In the genomic region with DNA sequence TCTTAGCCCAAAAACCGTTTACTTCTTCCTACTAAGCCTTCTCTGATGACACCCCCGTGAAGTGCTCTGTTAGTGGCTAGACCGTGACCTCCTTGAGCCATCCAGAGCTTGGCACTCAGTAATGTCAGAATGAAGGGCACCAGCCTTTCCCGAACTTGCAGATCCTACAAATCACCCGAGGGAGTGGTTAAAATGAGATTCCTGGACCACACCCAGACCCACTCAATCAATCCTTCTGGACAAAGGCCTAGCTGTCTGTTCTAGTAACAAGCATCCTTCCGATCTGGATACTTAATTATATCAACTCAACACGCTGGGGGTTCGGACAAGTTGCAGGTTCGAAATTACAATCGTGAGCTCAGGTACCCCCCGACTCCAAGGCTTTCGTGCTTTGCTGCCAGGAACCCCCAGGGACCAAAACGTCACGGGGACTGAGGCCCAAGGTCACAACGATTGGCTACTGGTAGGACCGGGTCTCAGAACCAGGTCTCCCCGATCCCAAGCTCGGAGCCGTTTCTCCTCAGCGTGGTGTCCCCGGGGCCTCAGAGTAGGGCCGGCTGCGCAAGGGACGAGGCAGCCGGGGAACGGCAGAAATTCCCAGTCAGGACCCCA, we compare ENCODE assay signal across 8 cellular contexts. TPM values are rescaled to one million over a fixed set of nuclear protein-coding genes. Genes with fewer than 3 reads are reported as not detected.
DNase-seq lines count a peak whose midpoint lies in the region; ATAC-seq and TF ChIP-seq lines count a peak whose summit lies in the region.

No MANE protein-coding gene starts in this region.

- no peak for TF ChIP-seq POLR2A in gastroesophageal sphincter (IDR thresholded peaks at IDR 0.05)

- H3K27ac Mint-ChIP-seq in activated T-helper 17 cell treated with anti-CD3 and anti-CD28 coated beads, Interleukin-2, amount 50 U/mL, for 72 hours = peak overlapping the region; percentile 91
- peak overlapping the region; percentile 88 for H3K27ac Mint-ChIP-seq in osteocyte (ENCODE audit: unreplicated experiment)

- no peak for DNase-seq in activated T-cell treated with anti-CD3 and anti-CD28 coated beads, Interleukin-2, amount 50 U/mL, for 4 hours
- no peak for DNase-seq in activated T-cell treated with anti-CD3 and anti-CD28 coated beads for 4 hours
- peak; percentile 26 for DNase-seq in NCI-H1694 (lab: John Stamatoyannopoulos, UW)
- no peak for DNase-seq in osteocyte (ENCODE audit: extremely low spot score, unreplicated experiment)
- no peak for DNase-seq in GOT3 (lab: John Stamatoyannopoulos, UW)

- H3K4me1 Mint-ChIP-seq in activated T-cell treated with anti-CD3 and anti-CD28 coated beads, Interleukin-2, amount 50 U/mL, for 4 hours (ENCODE audit: low read depth) = peaks cover 33% of the 10 kb centered on the region
- H3K4me1 Mint-ChIP-seq in activated T-helper 17 cell treated with anti-CD3 and anti-CD28 coated beads, Interleukin-2, amount 50 U/mL, for 72 hours = peaks cover 6% of the 10 kb centered on the region
- H3K4me1 Mint-ChIP-seq in osteocyte (ENCODE audit: unreplicated experiment) = peaks cover 21% of the 10 kb centered on the region

- H3K27me3 Mint-ChIP-seq in activated T-cell treated with anti-CD3 and anti-CD28 coated beads, Interleukin-2, amount 50 U/mL, for 4 hours (ENCODE audit: low read depth) = no peaks in the 10 kb centered on the region
- H3K27me3 Mint-ChIP-seq in activated T-helper 17 cell treated with anti-CD3 and anti-CD28 coated beads, Interleukin-2, amount 50 U/mL, for 72 hours = no peaks in the 10 kb centered on the region
- no peaks in the 10 kb centered on the region for H3K27me3 Mint-ChIP-seq in osteocyte (ENCODE audit: unreplicated experiment)

- peak overlapping the region; percentile 81 to 88 for H3K4me3 ChIP-seq in gastroesophageal sphincter

- peak overlapping the region; percentile 94 for H3K4me3 Mint-ChIP-seq in activated T-cell treated with anti-CD3 and anti-CD28 coated beads, Interleukin-2, amount 50 U/mL, for 4 hours
- peak overlapping the region; percentile 90 for H3K4me3 Mint-ChIP-seq in activated T-helper 17 cell treated with anti-CD3 and anti-CD28 coated beads, Interleukin-2, amount 50 U/mL, for 72 hours
- peak overlapping the region; percentile 94 for H3K4me3 Mint-ChIP-seq in osteocyte (ENCODE audit: unreplicated experiment)

- H3K4me1 ChIP-seq in gastroesophageal sphincter = peaks cover 0 to 55% (median 12%) of the 10 kb centered on the region in 3 donors

- H3K36me3 Mint-ChIP-seq in activated T-cell treated with anti-CD3 and anti-CD28 coated beads, Interleukin-2, amount 50 U/mL, for 4 hours (ENCODE audit: insufficient read depth) = peaks cover 2% of the 10 kb centered on the region
- H3K36me3 Mint-ChIP-seq in activated T-helper 17 cell treated with anti-CD3 and anti-CD28 coated beads, Interleukin-2, amount 50 U/mL, for 72 hours (ENCODE audit: low read depth) = peaks cover 9% of the 10 kb centered on the region
- H3K36me3 Mint-ChIP-seq in osteocyte (ENCODE audit: unreplicated experiment) = peaks cover 3% of the 10 kb centered on the region

- peaks cover 0 to 11% of the 10 kb centered on the region in 2 donors for H3K36me3 ChIP-seq in gastroesophageal sphincter

- H3K27ac ChIP-seq in gastroesophageal sphincter = peak overlapping the region; percentile 85 to 95 (median 94)

- peak; percentile 28 to 38 for ATAC-seq in activated T-cell treated with anti-CD3 and anti-CD28 coated beads, Interleukin-2, amount 50 U/mL, for 4 hours
- ATAC-seq in HG02678 (IDR thresholded peaks at IDR 0.05; ENCODE audit: unreplicated experiment) (peak; percentile 26), gastroesophageal sphincter (peak; percentile 15)
- peak; percentile 20 for ATAC-seq in activated T-helper 17 cell treated with anti-CD3 and anti-CD28 coated beads, Interleukin-2, amount 50 U/mL, for 72 hours (replicated peaks)

- H3K9me3 Mint-ChIP-seq in activated T-cell treated with anti-CD3 and anti-CD28 coated beads, Interleukin-2, amount 50 U/mL, for 4 hours = no peaks in the 10 kb centered on the region
- no peaks in the 10 kb centered on the region for H3K9me3 Mint-ChIP-seq in activated T-helper 17 cell treated with anti-CD3 and anti-CD28 coated beads, Interleukin-2, amount 50 U/mL, for 72 hours
- H3K9me3 Mint-ChIP-seq in osteocyte (ENCODE audit: unreplicated experiment) = no peaks in the 10 kb centered on the region

- H3K9me3 ChIP-seq in gastroesophageal sphincter = no peaks in the 10 kb centered on the region

- TF ChIP-seq CTCF in gastroesophageal sphincter (IDR thresholded peaks at IDR 0.05) (no peak), osteocyte (IDR thresholded peaks at IDR 0.05) (no peak)

- 5 to 12% methylated on average over 3 to 4 of the region's 26 CpGs for WGBS in gastroesophageal sphincter (ENCODE audit: low coverage in 1 of 2), 2 donors

- no peak for TF ChIP-seq EP300 in gastroesophageal sphincter (IDR thresholded peaks at IDR 0.05)

- H3K27me3 ChIP-seq in gastroesophageal sphincter = no peaks in the 10 kb centered on the region

RNA-seq across cellular contexts. Expression of gene CIAPIN1, which starts 0.5 kb away (rescaled TPM):
- total RNA-seq in activated T-cell treated with anti-CD3 and anti-CD28 coated beads, Interleukin-2, amount 50 U/mL, for 4 hours = 100 to 1,000 TPM in 1 of 3 donors, 10 to 100 TPM in 2; 75.9 to 100 (median 92.2) TPM
- total RNA-seq in activated T-helper 17 cell treated with anti-CD3 and anti-CD28 coated beads, Interleukin-2, amount 50 U/mL, for 72 hours = 10 to 100 TPM; 30.8 to 52.8 TPM
- total RNA-seq in gastroesophageal sphincter = 10 to 100 TPM; 19.1 to 32.4 (median 25.8) TPM
- total RNA-seq in osteocyte = 52.2 and 57.1 TPM in 2 replicates

RNA-seq across cellular contexts. Expression of gene COQ9, which starts 0.6 kb away (rescaled TPM):
- 10 to 100 TPM; 44.5 to 47.2 (median 47.0) TPM for total RNA-seq in activated T-cell treated with anti-CD3 and anti-CD28 coated beads, Interleukin-2, amount 50 U/mL, for 4 hours
- 10 to 100 TPM; 28.2 to 36.4 TPM for total RNA-seq in activated T-helper 17 cell treated with anti-CD3 and anti-CD28 coated beads, Interleukin-2, amount 50 U/mL, for 72 hours
- 100 to 1,000 TPM in 1 of 4 donors, 10 to 100 TPM in 3; 45.0 to 122 (median 84.9) TPM for total RNA-seq in gastroesophageal sphincter
- 37.8 and 50.1 TPM in 2 replicates for total RNA-seq in osteocyte

RNA-seq across cellular contexts. Expression of gene POLR2C, which starts 15.8 kb away (rescaled TPM):
- 100 to 1,000 TPM; 117 to 130 (median 129) TPM for total RNA-seq in activated T-cell treated with anti-CD3 and anti-CD28 coated beads, Interleukin-2, amount 50 U/mL, for 4 hours
- total RNA-seq in activated T-helper 17 cell treated with anti-CD3 and anti-CD28 coated beads, Interleukin-2, amount 50 U/mL, for 72 hours = 10 to 100 TPM; 71.3 to 86.2 TPM
- total RNA-seq in gastroesophageal sphincter (100 to 1,000 TPM in 2 of 4 donors, 10 to 100 TPM in 2; 80.0 to 141 (median 100.0) TPM), osteocyte (46.8 and 47.8 TPM in 2 replicates)

RNA-seq across cellular contexts. Expression of gene DOK4, which starts 39.7 kb away (rescaled TPM):
- total RNA-seq in activated T-cell treated with anti-CD3 and anti-CD28 coated beads, Interleukin-2, amount 50 U/mL, for 4 hours = 1 to 10 TPM; 1.1 to 2.6 (median 1.6) TPM
- total RNA-seq in activated T-helper 17 cell treated with anti-CD3 and anti-CD28 coated beads, Interleukin-2, amount 50 U/mL, for 72 hours = 10 to 100 TPM in 1 of 2 donors, 1 to 10 TPM in 1; 6.4 to 16.8 TPM
- total RNA-seq in gastroesophageal sphincter = 10 to 100 TPM; 16.6 to 36.6 (median 26.6) TPM
- total RNA-seq in osteocyte = 22.5 and 24.4 TPM in 2 replicates

RNA-seq across cellular contexts. Expression of gene CCL17, which starts 42.1 kb away (rescaled TPM):
- total RNA-seq in activated T-cell treated with anti-CD3 and anti-CD28 coated beads, Interleukin-2, amount 50 U/mL, for 4 hours = 10 to 100 TPM; 11.0 to 41.5 (median 26.2) TPM
- total RNA-seq in activated T-helper 17 cell treated with anti-CD3 and anti-CD28 coated beads, Interleukin-2, amount 50 U/mL, for 72 hours = 1 to 10 TPM in 1 of 2 donors, under 1 TPM in 1; 0.65 to 7.8 TPM
- not detected for total RNA-seq in gastroesophageal sphincter
- not detected in 2 replicates for total RNA-seq in osteocyte
